19 cellular contexts compared by ENCODE assay signal in the genomic region with DNA sequence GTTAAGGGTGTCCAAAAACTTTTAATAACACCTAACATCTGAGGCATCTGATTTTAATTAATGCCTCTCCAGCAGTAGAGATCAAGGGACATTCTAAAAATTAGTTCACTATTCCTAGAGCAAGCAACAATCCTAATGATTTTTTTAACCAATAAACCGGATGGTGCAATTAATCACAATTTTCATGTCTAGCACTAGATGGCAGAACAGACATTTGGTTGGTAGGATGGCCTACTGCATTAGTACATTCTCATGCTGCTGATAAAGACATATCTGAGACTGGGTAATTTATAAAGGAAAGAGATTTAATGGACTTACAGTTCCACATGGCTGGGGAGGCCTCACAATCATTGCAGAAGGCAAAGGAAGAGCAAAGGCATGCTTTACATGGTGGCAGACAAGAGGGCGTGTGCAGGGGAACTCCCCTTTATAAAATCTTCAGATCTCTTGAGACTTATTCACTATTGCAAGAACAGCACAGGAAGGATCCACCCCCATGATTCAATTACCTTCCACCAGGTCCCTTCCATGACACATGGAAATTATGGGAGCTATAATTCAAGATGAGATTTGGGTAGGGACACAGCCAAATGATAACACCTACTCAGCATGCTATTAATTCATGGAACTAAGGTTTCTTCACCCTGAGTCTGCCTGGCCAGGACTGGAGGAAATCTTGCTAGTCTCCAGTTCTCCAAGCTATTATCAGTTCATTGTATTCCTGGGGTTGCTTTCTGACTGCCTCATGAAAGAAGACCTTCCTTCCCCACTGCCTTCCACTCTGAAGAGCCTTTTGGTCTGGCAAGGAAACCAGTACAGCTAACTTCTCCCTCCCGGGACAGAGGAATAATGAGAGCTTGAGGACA. TPM values are rescaled to one million over a fixed set of nuclear protein-coding genes. Genes with fewer than 3 reads are reported as not detected.
A peak's percentile ranks its signal among the peaks of the same experiment; 100 is the strongest.
DNase-seq lines count a peak whose midpoint lies in the region; ATAC-seq and TF ChIP-seq lines count a peak whose summit lies in the region.
"Had no signal": no experiment of that assay in that cellular context is flagged by ENCODE, and none has a peak within 500 bp of the region (broad histone marks: within the 10 kb centered on the region; RNA-seq: fewer than 3 reads in every experiment).

No MANE protein-coding gene starts in this region.

- intact Hi-C loops in natural killer cell (cut with micrococcal nuclease): no loop called here

- H3K36me3 ChIP-seq in HUES64 (ENCODE audit: insufficient read depth, low read length) (0 out of 2 replicates have a peak, but pooled peaks cover 3% of the 10 kb centered on the region), SJCRH30 (no peaks in the 10 kb centered on the region)
- H3K36me3 ChIP-seq: esophagus muscularis mucosa, heart right ventricle, stomach, upper lobe of right lung had no signal

- no peaks in the 10 kb centered on the region for H3K36me3 Mint-ChIP-seq in natural killer cell

- H3K27ac Mint-ChIP-seq in natural killer cell: no peak overlapping the region

- TF ChIP-seq CTCF in C4-2B (conservative IDR thresholded peaks at IDR 0.05): peak; percentile 61
- peak; percentile 9 for TF ChIP-seq CTCF in fibroblast of villous mesenchyme (IDR thresholded peaks at IDR 0.05; ENCODE audit: insufficient read depth, low read depth, low read length)
- no peak for TF ChIP-seq CTCF in natural killer cell (IDR thresholded peaks at IDR 0.05)

- WGBS in HUES64: 92% methylated on average over 3 of the region's 3 CpGs

- H3K27me3 Mint-ChIP-seq in natural killer cell (ENCODE audit: low read depth in 2 of 2): peaks cover 20 to 21% of the 10 kb centered on the region in 2 donors

- no peaks in the 10 kb centered on the region for H3K27me3 ChIP-seq in HUES64 (ENCODE audit: insufficient read depth, low read length)
- H3K27me3 ChIP-seq in SJCRH30: no peaks in the 10 kb centered on the region
- H3K27me3 ChIP-seq: stomach, upper lobe of right lung had no signal

- no peak overlapping the region for H3K4me3 ChIP-seq in HUES64 (ENCODE audit: low read length)
- no peak overlapping the region for H3K4me3 ChIP-seq in SJCRH30
- no peak overlapping the region for H3K4me3 ChIP-seq in fibroblast of villous mesenchyme (ENCODE audit: low read depth, low read length)
- H3K4me3 ChIP-seq: esophagus muscularis mucosa, heart right ventricle, lung, PC-9, stomach, upper lobe of right lung had no signal

- H3K4me1 ChIP-seq in HUES64 (ENCODE audit: insufficient read depth, low read length): peaks cover 22% of the 10 kb centered on the region
- peaks cover 18% of the 10 kb centered on the region for H3K4me1 ChIP-seq in SJCRH30
- H3K4me1 ChIP-seq: heart right ventricle, stomach, upper lobe of right lung had no signal

- no peak overlapping the region for H3K4me3 Mint-ChIP-seq in natural killer cell

- H3K9me3 ChIP-seq in HUES64 (ENCODE audit: insufficient read depth, low read depth, low read length) (0 out of 2 replicates have a peak, but pooled peaks cover 6% of the 10 kb centered on the region), SJCRH30 (replicated peaks) (peaks cover 7% of the 10 kb centered on the region; the same call in 1 of the 2 replicates)
- H3K9me3 ChIP-seq: esophagus muscularis mucosa, heart right ventricle, stomach, upper lobe of right lung had no signal

- no peak overlapping the region for H3K9ac ChIP-seq in HUES64 (ENCODE audit: low read depth, low read length)

- H3K4me1 Mint-ChIP-seq in natural killer cell: no peaks in the 10 kb centered on the region

- DNase-seq in SJCRH30: peak in 1 of 2 experiments; percentile 54
- no peak for DNase-seq in fibroblast of villous mesenchyme (ENCODE audit: low read depth)
- DNase-seq in natural killer cell: no peak
- no peak for DNase-seq in NCI-H748 (lab: John Stamatoyannopoulos, UW; ENCODE audit: unreplicated experiment)
- DNase-seq: activated CD4-positive, alpha-beta T cell treated with anti-CD3 and anti-CD28 coated beads for 4 hours; activated effector memory CD4-positive, alpha-beta T cell treated with anti-CD3 and anti-CD28 coated beads, Interleukin-2, amount 50 U/mL, for 16 hours; heart right ventricle; NCI-H1092 treated with DMSO at 0.1 percent for 48 hours; PC-9; posterior cingulate gyrus; stimulated activated CD4-positive, alpha-beta T cell treated with anti-CD3 and anti-CD28 coated beads, Interleukin-1b, Interleukin-23, amount 100 ng/mL, for 48 hours; stomach; SW 1271; upper lobe of right lung had no signal

- no peaks in the 10 kb centered on the region for H3K9me3 Mint-ChIP-seq in natural killer cell

- ATAC-seq in HG03521 (IDR thresholded peaks at IDR 0.05; ENCODE audit: unreplicated experiment) (no peak), natural killer cell (no peak)
- ATAC-seq: heart right ventricle, upper lobe of right lung had no signal

- H3K27ac ChIP-seq in C4-2B (no peak overlapping the region), HUES64 (ENCODE audit: low read depth, low read length) (peak overlapping the region; percentile 82; the same call in 1 of the 2 replicates), SJCRH30 (peak overlapping the region; percentile 5; the same call in 1 of the 2 replicates)
- H3K27ac ChIP-seq: esophagus muscularis mucosa, heart right ventricle, PC-9, stomach, upper lobe of right lung had no signal

RNA-seq across cellular contexts. Expression of a gene that starts 24.8 kb away (rescaled TPM):
- 4.6 TPM for polyA plus RNA-seq in HUES64 (2013, experiment 1 of 2)
- polyA plus RNA-seq in HUES64 (2013, experiment 2 of 2): 3.9 TPM
- total RNA-seq in SJCRH30 (2014; rRNA removed; shearing (Covaris generic)): 22.2 and 27.3 TPM in 2 replicates
- total RNA-seq in fibroblast of villous mesenchyme (13.8 and 15.5 TPM in 2 replicates), natural killer cell (1 to 10 TPM in 2 of 3 donors, not detected in 1; 1.6 to 2.5 TPM)
- total RNA-seq: PC-9 had no signal
